10 cellular contexts compared by ENCODE assay signal in the genomic region with DNA sequence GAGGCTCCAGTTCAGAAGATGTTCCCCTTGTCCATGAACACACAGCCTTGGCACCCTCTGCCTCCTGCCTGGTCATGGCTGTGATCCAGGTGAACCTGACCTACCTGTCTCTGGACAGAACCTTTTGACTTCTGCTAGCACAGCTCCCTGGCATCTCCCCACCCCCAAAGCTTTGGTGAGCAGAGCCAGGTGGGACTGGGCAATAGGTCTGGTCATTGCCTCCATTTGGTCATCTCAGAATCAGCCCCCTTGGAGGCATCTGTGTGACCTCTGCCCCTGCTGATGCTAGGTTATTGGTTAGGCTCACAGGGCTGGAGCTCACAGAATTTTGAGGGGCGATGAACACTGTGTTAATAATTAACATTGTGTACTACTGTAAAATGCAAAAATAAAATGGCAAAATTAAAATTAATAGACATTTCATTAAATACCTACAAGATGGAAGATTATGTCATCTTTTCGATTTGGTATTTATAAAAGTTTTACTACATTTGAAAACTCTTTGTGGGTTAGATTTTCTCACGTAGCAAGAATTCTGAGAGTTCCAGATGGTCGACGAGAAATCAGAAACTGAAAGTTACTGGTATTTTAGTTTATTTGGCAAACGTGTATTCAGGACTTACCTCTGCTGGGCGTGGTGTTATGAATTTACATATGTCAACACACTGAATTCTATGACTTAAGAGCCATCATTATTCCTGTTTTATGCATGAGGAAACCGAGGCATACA. TPM values are rescaled to one million over a fixed set of nuclear protein-coding genes. Genes with fewer than 3 reads are reported as not detected.
DNase-seq lines count a peak whose midpoint lies in the region; ATAC-seq, FAIRE-seq and TF ChIP-seq lines count a peak whose summit lies in the region.
"Had no signal": no experiment of that assay in that cellular context is flagged by ENCODE, and none has a peak within 500 bp of the region (broad histone marks: within the 10 kb centered on the region; RNA-seq: fewer than 3 reads in every experiment).

No MANE protein-coding gene starts in this region.

- H3K4me1 ChIP-seq in A549: peaks cover 38% of the 10 kb centered on the region
- H3K4me1 ChIP-seq in K562 (replicated peaks in 1 of 2; ENCODE audit: control insufficient read depth in 2 of 2, insufficient read depth in 2 of 2, low read length in 2 of 2): peaks cover 0 to 3% of the 10 kb centered on the region in 2 experiments; a peak in 2 of 5 replicates

- H3K9ac ChIP-seq in K562 (ENCODE audit: insufficient read depth in 1 of 2, low read depth in 2 of 2, low read length in 2 of 2): no peak overlapping the region

- peaks cover 10% of the 10 kb centered on the region for H3K4me1 Mint-ChIP-seq in mesothelial cell of epicardium
- H3K4me1 Mint-ChIP-seq: activated T-helper 17 cell treated with anti-CD3 and anti-CD28 coated beads, Interleukin-2, amount 50 U/mL, for 72 hours had no signal

- ATAC-seq in A549: no peak
- peak; percentile 64 for ATAC-seq in HG03095 (IDR thresholded peaks at IDR 0.05; ENCODE audit: unreplicated experiment)
- ATAC-seq in K562: peak; percentile 67

- H3K27ac ChIP-seq in A549 (peak overlapping the region; percentile 10 to 93; a peak in 4 of 6 replicates), K562 (ENCODE audit: extremely low read depth, low read depth, low read length) (no peak overlapping the region)

- H3K9me3 ChIP-seq in A549 (no peaks in the 10 kb centered on the region), K562 (replicated peaks; ENCODE audit: control insufficient read depth, insufficient read depth, low read depth, low read length) (no peaks in the 10 kb centered on the region)

- in situ Hi-C loops in K562 (cut with MboI): loop anchor here (25.0 kb wide), 1 partner anchor 437 kb away; no protein-coding TSS in a partner anchor

- H3K36me3 ChIP-seq in K562 (ENCODE audit: control insufficient read depth, insufficient read depth, low read length): no peaks in the 10 kb centered on the region

- no peaks in the 10 kb centered on the region for H3K9me3 Mint-ChIP-seq in mesothelial cell of epicardium
- H3K9me3 Mint-ChIP-seq: activated T-helper 17 cell treated with anti-CD3 and anti-CD28 coated beads, Interleukin-2, amount 50 U/mL, for 72 hours; T-helper 2 cell treated with Interferon-gamma antibody and Interleukin-4, amounts not matched to agents 5 μg/mL and 100 μg/mL, for 36 hours had no signal

- intact Hi-C loops in K562 (cut with micrococcal nuclease): no loop called here

- no peak overlapping the region for H3K4me3 Mint-ChIP-seq in mesothelial cell of epicardium
- H3K4me3 Mint-ChIP-seq: activated T-helper 17 cell treated with anti-CD3 and anti-CD28 coated beads, Interleukin-2, amount 50 U/mL, for 72 hours; T-helper 2 cell treated with Interferon-gamma antibody and Interleukin-4, amounts not matched to agents 5 μg/mL and 100 μg/mL, for 36 hours had no signal

- H3K27ac Mint-ChIP-seq in mesothelial cell of epicardium: no peak overlapping the region
- H3K27ac Mint-ChIP-seq: activated T-helper 17 cell treated with anti-CD3 and anti-CD28 coated beads, Interleukin-2, amount 50 U/mL, for 72 hours; T-helper 2 cell treated with Interferon-gamma antibody and Interleukin-4, amounts not matched to agents 5 μg/mL and 100 μg/mL, for 36 hours had no signal

- H3K36me3 Mint-ChIP-seq in mesothelial cell of epicardium: no peaks in the 10 kb centered on the region

- no peak for DNase-seq in A549 (ENCODE audit: low read depth in 1 of 2, low spot score in 1 of 2)
- DNase-seq in GM19238 (ENCODE audit: insufficient read length, low spot score): peak; percentile 59
- no peak for DNase-seq in K562 (ENCODE audit: extremely low read depth in 1 of 4, low spot score in 3 of 4)
- no peak for DNase-seq in MV-4-11 (lab: John Stamatoyannopoulos, UW)
- DNase-seq in stimulated activated naive CD4-positive, alpha-beta T cell (lab: John Stamatoyannopoulos, UW): no peak
- no peak for DNase-seq in foreskin fibroblast
- no peak for DNase-seq in mesothelial cell of epicardium (ENCODE audit: low spot score in 2 of 2, unreplicated experiment in 2 of 2)

- no peaks in the 10 kb centered on the region for H3K27me3 ChIP-seq in K562 (ENCODE audit: control insufficient read depth in 2 of 2, insufficient read depth in 2 of 2, low read length in 2 of 2)

- POLR2A ChIA-PET in A549 (lab: Yijun Ruan, JAX): no interaction called here
- POLR2A ChIA-PET in K562 (lab: Yijun Ruan, JAX): no interaction called here

- H3K27me3 Mint-ChIP-seq in mesothelial cell of epicardium (ENCODE audit: low read depth): no peaks in the 10 kb centered on the region
- H3K27me3 Mint-ChIP-seq: activated T-helper 17 cell treated with anti-CD3 and anti-CD28 coated beads, Interleukin-2, amount 50 U/mL, for 72 hours had no signal

- no peaks in the 10 kb centered on the region for H3K79me2 ChIP-seq in K562 (ENCODE audit: control insufficient read depth, insufficient read depth, low read length)

- H3K4me2 ChIP-seq in A549 (no peak overlapping the region), K562 (ENCODE audit: insufficient read depth, low read length) (no peak overlapping the region; the same call in 1 of the 2 replicates)

- TF ChIP-seq CTCF in A549 (IDR thresholded peaks at IDR 0.05) (no peak), K562 (IDR thresholded peaks at IDR 0.05 in 2 of 3, conservative IDR thresholded peaks at IDR 0.05 in 1 of 3; ENCODE audit: insufficient read depth in 2 of 3, low read depth in 1 of 3, low read length in 3 of 3) (no peak), foreskin fibroblast (IDR thresholded peaks at IDR 0.05; ENCODE audit: low read depth, low read length) (no peak), mesothelial cell of epicardium (IDR thresholded peaks at IDR 0.05; ENCODE audit: unreplicated experiment) (no peak)

- TF ChIP-seq POLR2A in A549 (IDR thresholded peaks at IDR 0.05; ENCODE audit: low read length) (no peak), K562 (conservative IDR thresholded peaks at IDR 0.05) (no peak)

- CTCF ChIA-PET in A549 (lab: Yijun Ruan, JAX) (interaction anchor here (1.9 kb wide), 1 partner anchor 14 kb away, joined by 5 read pairs; no protein-coding TSS in a partner anchor), K562 (lab: Yijun Ruan, JAX; ENCODE audit: low intra/inter-chr PET ratio) (no interaction called here)

- 61% methylated on average over 8 of the region's 8 CpGs for WGBS in A549 (ENCODE audit: missing lambda C conversion rate)
- 14% methylated on average over 8 of the region's 8 CpGs for WGBS in K562 (ENCODE audit: insufficient coverage, low coverage, missing lambda C conversion rate)

- no peak for TF ChIP-seq EP300 in A549 (IDR thresholded peaks at IDR 0.05)
- TF ChIP-seq EP300 in K562 (IDR thresholded peaks at IDR 0.05; ENCODE audit: low read length): no peak

- no TSS peak for BruUV-seq in K562 (replicated peaks; lab: Mats Ljungman, UMichigan)

- no peaks in the 10 kb centered on the region for H3K9me1 ChIP-seq in K562 (ENCODE audit: control insufficient read depth, insufficient read depth, low read length)

- TF ChIP-seq RAD21 in A549 (conservative IDR thresholded peaks at IDR 0.05 in 1 of 2, IDR thresholded peaks at IDR 0.05 in 1 of 2) (no peak), K562 (CRISPR knock-in tag; conservative IDR thresholded peaks at IDR 0.05 in 1 of 2, IDR thresholded peaks at IDR 0.05 in 1 of 2) (no peak)

- H3K4me3 ChIP-seq in A549 (no peak overlapping the region), K562 (no peak overlapping the region), foreskin fibroblast (ENCODE audit: low read depth in 1 of 2, low read length in 2 of 2) (no peak overlapping the region)

- peak overlapping the region; percentile 34; the same call in 1 of the 2 replicates for H2AFZ ChIP-seq in K562 (ENCODE audit: low read depth, low read length)

- no peaks in the 10 kb centered on the region for H4K20me1 ChIP-seq in K562 (replicated peaks; ENCODE audit: control insufficient read depth, insufficient read depth, low read length)

- FAIRE-seq in A549 (lab: Jason Lieb, UNC) (no peak), K562 (lab: Jason Lieb, UNC) (peak; percentile 35)

RNA-seq across cellular contexts. Expression of a gene that starts 8.3 kb away (rescaled TPM):
- polyA plus RNA-seq in A549 (2011; rRNA removed) (47.7 and 56.0 TPM in 2 replicates), A549 (2017; fragmentation: RNase III; extraction: RNeasy Plus Mini Kit Qiagen cat#74134 plus additional on column Dnase treatment) (51.7 to 60.0 TPM (median 58.1 TPM) in 3 replicates), K562 (2011; rRNA removed) (7.7 and 7.9 TPM in 2 replicates), K562 (2014; fragmentation: Illumina TruSeq; extraction: Trizol) (6.4 and 8.3 TPM in 2 replicates), K562 (2014; fragmentation: Nextera tagmentation; extraction: Ambion mirVana) (under 1 TPM; 0.24 to 0.46 TPM), K562 (2014; rRNA removed) (8.1 and 12.1 TPM in 2 replicates)
- 83.9 and 94.4 TPM in 2 replicates for polyA plus RNA-seq in A549 (2012; cell fraction: cytosol; rRNA removed)
- polyA plus RNA-seq in A549 (2012; cell fraction: nucleus; rRNA removed): 226 and 234 TPM in 2 replicates
- polyA minus RNA-seq in A549 (2011; rRNA and poly(A)+ RNA removed): 35.3 and 44.2 TPM in 2 replicates
- 2.7 and 4.4 TPM in 2 replicates for total RNA-seq in K562 (2011; cell fraction: chromatin; rRNA removed; ENCODE audit: low replicate concordance)
- 2.4 and 3.7 TPM in 2 replicates for total RNA-seq in K562 (2011; cell fraction: nucleolus; rRNA removed)
- total RNA-seq in K562 (2011; cell fraction: nucleoplasm; rRNA removed): 2.3 and 3.2 TPM in 2 replicates
- total RNA-seq in K562 (2014; rRNA removed) (8.5 and 11.5 TPM in 2 replicates), K562 (2014; rRNA removed; fragmentation: Illumina TruSeq; extraction: Trizol) (3.0 TPM in 2 replicates), K562 (2015; rRNA removed; fragmentation: Illumina TruSeq; extraction: Trizol) (5.0 and 5.9 TPM in 2 replicates), K562 (2021) (11.7 and 12.1 TPM in 2 replicates), mesothelial cell of epicardium (31.1 to 32.1 TPM (median 31.4 TPM) in 3 replicates)
- 8.7 and 16.2 TPM in 2 replicates for polyA plus RNA-seq in K562 (2011; cell fraction: cytosol; rRNA removed)
- 9.8 and 13.3 TPM in 2 replicates for polyA plus RNA-seq in K562 (2011; cell fraction: nucleus; rRNA removed)
- 7.7 and 9.5 TPM in 2 replicates for polyA plus RNA-seq in K562 (2012)
- 2.1 and 4.3 TPM in 2 replicates for polyA minus RNA-seq in K562 (2011; rRNA and poly(A)+ RNA removed)
- polyA minus RNA-seq in K562 (2011; cell fraction: cytosol; rRNA and poly(A)+ RNA removed): 6.1 and 6.6 TPM in 2 replicates
- polyA minus RNA-seq in K562 (2011; cell fraction: nucleus; rRNA and poly(A)+ RNA removed): 1.1 and 1.8 TPM in 2 replicates

RNA-seq across cellular contexts. Expression of a gene that starts 35.8 kb away (rescaled TPM):
- polyA plus RNA-seq in A549 (2011; rRNA removed) (not detected in 2 replicates), A549 (2017; fragmentation: RNase III; extraction: RNeasy Plus Mini Kit Qiagen cat#74134 plus additional on column Dnase treatment) (not detected in 3 replicates), K562 (2011; rRNA removed) (not detected in 2 replicates), K562 (2014; fragmentation: Illumina TruSeq; extraction: Trizol) (not detected in 2 replicates), K562 (2014; fragmentation: Nextera tagmentation; extraction: Ambion mirVana) (not detected), K562 (2014; rRNA removed) (not detected in 2 replicates)
- not detected in 2 replicates for polyA plus RNA-seq in A549 (2012; cell fraction: cytosol; rRNA removed)
- not detected in 2 replicates for polyA plus RNA-seq in A549 (2012; cell fraction: nucleus; rRNA removed)
- not detected in 2 replicates for polyA minus RNA-seq in A549 (2011; rRNA and poly(A)+ RNA removed)
- not detected in 2 replicates for total RNA-seq in K562 (2011; cell fraction: chromatin; rRNA removed; ENCODE audit: low replicate concordance)
- not detected in 2 replicates for total RNA-seq in K562 (2011; cell fraction: nucleolus; rRNA removed)
- total RNA-seq in K562 (2011; cell fraction: nucleoplasm; rRNA removed): not detected in 2 replicates
- total RNA-seq in K562 (2014; rRNA removed) (not detected in 2 replicates), K562 (2014; rRNA removed; fragmentation: Illumina TruSeq; extraction: Trizol) (not detected in 2 replicates), K562 (2015; rRNA removed; fragmentation: Illumina TruSeq; extraction: Trizol) (not detected in 2 replicates), K562 (2021) (not detected in 2 replicates), mesothelial cell of epicardium (0.59 to 0.87 TPM (median 0.84 TPM) in 3 replicates)
- not detected in 2 replicates for polyA plus RNA-seq in K562 (2011; cell fraction: cytosol; rRNA removed)
- not detected in 2 replicates for polyA plus RNA-seq in K562 (2011; cell fraction: nucleus; rRNA removed)
- not detected in 2 replicates for polyA plus RNA-seq in K562 (2012)
- polyA minus RNA-seq in K562 (2011; rRNA and poly(A)+ RNA removed): not detected in 2 replicates
- not detected in 2 replicates for polyA minus RNA-seq in K562 (2011; cell fraction: cytosol; rRNA and poly(A)+ RNA removed)
- not detected in 2 replicates for polyA minus RNA-seq in K562 (2011; cell fraction: nucleus; rRNA and poly(A)+ RNA removed)
- total RNA-seq: activated T-helper 17 cell treated with anti-CD3 and anti-CD28 coated beads, Interleukin-2, amount 50 U/mL, for 72 hours had no signal

Comparison
In these comparisons a context has a peak if more than half of its experiments do, and no peak if none do; other contexts are left out.
1. ATAC-seq: peak in HG03095 (single experiment) and K562 (single experiment); none in A549 (0 of 2).